In genomic region chr14:76957224-76957881, GRCh38 we compare ENCODE assay signal across 8 cellular contexts.
DNase-seq lines count a peak whose midpoint lies in the region; ATAC-seq, FAIRE-seq and TF ChIP-seq lines count a peak whose summit lies in the region.

No MANE protein-coding gene starts in this region.

- H3K27me3 ChIP-seq in PC-9 (ENCODE audit: insufficient read depth, low read depth): no peaks in the 10 kb centered on the region
- H3K27me3 ChIP-seq in H1 (replicated peaks in 1 of 4; ENCODE audit: control insufficient read depth in 3 of 4, extremely low read depth in 1 of 4, insufficient read depth in 3 of 4, low read length in 3 of 4): no peaks in the 10 kb centered on the region

- peak overlapping the region; percentile 99 for H2AK5ac ChIP-seq in H1 (ENCODE audit: low read depth, low read length)

- peak overlapping the region; percentile 5; the same call in 1 of the 2 replicates for H2BK15ac ChIP-seq in H1 (ENCODE audit: low read length)

- H3K27me3 Mint-ChIP-seq in progenitor cell of endocrine pancreas: no peaks in the 10 kb centered on the region

- ATAC-seq in HG02763 (IDR thresholded peaks at IDR 0.05; ENCODE audit: unreplicated experiment): no peak
- ATAC-seq in GM18520 (IDR thresholded peaks at IDR 0.05; ENCODE audit: unreplicated experiment): no peak

- peak overlapping the region; percentile 100 for H2BK12ac ChIP-seq in H1 (ENCODE audit: low read depth, low read length)

- TF ChIP-seq POLR2A in GM18526 (IDR thresholded peaks at IDR 0.05; ENCODE audit: extremely low read depth, insufficient read length) (peak; percentile 31), H1 (IDR thresholded peaks at IDR 0.05; ENCODE audit: control extremely low read depth in 1 of 2, low read depth in 2 of 2, low read length in 2 of 2) (no peak)

- H3K79me1 ChIP-seq in H1 (ENCODE audit: low read depth, low read length): no peaks in the 10 kb centered on the region

- H4K20me1 ChIP-seq in PC-9 (ENCODE audit: insufficient read depth): no peaks in the 10 kb centered on the region
- no peaks in the 10 kb centered on the region for H4K20me1 ChIP-seq in H1 (replicated peaks in 1 of 2; ENCODE audit: control insufficient read depth in 1 of 2, insufficient read depth in 2 of 2, low read length in 2 of 2)

- DNase-seq in PC-9 (peak; percentile 44 to 50), H1 (ENCODE audit: low read depth in 1 of 2, low spot score in 2 of 2) (no peak), progenitor cell of endocrine pancreas (ENCODE audit: low spot score, unreplicated experiment) (no peak), urothelium cell line (ENCODE audit: low spot score) (no peak), inferior parietal cortex (ENCODE audit: extremely low spot score) (no peak)

- no peak for TF ChIP-seq CTCF in PC-9 (conservative IDR thresholded peaks at IDR 0.05)
- no peak for TF ChIP-seq CTCF in H1 (IDR thresholded peaks at IDR 0.05; ENCODE audit: control extremely low read depth in 1 of 3, insufficient read depth in 1 of 3, low read depth in 1 of 3, low read length in 3 of 3)
- TF ChIP-seq CTCF in progenitor cell of endocrine pancreas (IDR thresholded peaks at IDR 0.05; ENCODE audit: unreplicated experiment): no peak

- H3K4me2 ChIP-seq in PC-9 (peak overlapping the region; percentile 77), H1 (ENCODE audit: insufficient read depth in 1 of 2, low read depth in 2 of 2, low read length in 2 of 2) (peak overlapping the region; percentile 37 to 74)

- H3K9me3 ChIP-seq in PC-9 (ENCODE audit: insufficient read depth, low read depth) (no peaks in the 10 kb centered on the region), H1 (ENCODE audit: insufficient read depth in 2 of 2, low read depth in 1 of 2, low read length in 1 of 2) (no peaks in the 10 kb centered on the region)

- peak overlapping the region; percentile 90 for H3K27ac ChIP-seq in PC-9
- H3K27ac ChIP-seq in H1 (ENCODE audit: low read depth, low read length): peak overlapping the region; percentile 22; the same call in 1 of the 2 replicates

- H3K36me3 ChIP-seq in PC-9 (ENCODE audit: low read depth): no peaks in the 10 kb centered on the region
- H3K36me3 ChIP-seq in H1 (ENCODE audit: control insufficient read depth in 2 of 4, insufficient read depth in 4 of 4, low read length in 3 of 4): no peaks in the 10 kb centered on the region

- peak overlapping the region; percentile 24 for H4K5ac ChIP-seq in H1 (ENCODE audit: insufficient read length, low read depth, low read length)

- peak overlapping the region; percentile 100 for H2BK5ac ChIP-seq in H1 (ENCODE audit: low read depth, low read length)

- peaks cover 87% of the 10 kb centered on the region for H3F3A ChIP-seq in PC-9 (ENCODE audit: insufficient read depth, low read depth)

- H3K18ac ChIP-seq in H1 (ENCODE audit: extremely low read depth, low read length): peak overlapping the region; percentile 96; the same call in 1 of the 2 replicates

- peak overlapping the region; percentile 39 for H3K56ac ChIP-seq in H1 (replicated peaks; ENCODE audit: insufficient read length, low read depth, low read length)

- CTCF ChIA-PET in PC-9 (lab: Charles Lee) (interaction anchor here (0.6 to 1.1 kb wide), 4 partner anchors 40 to 139 kb away, joined by 4 to 9 read pairs (median 5); no protein-coding TSS in a partner anchor), H1 (lab: Charles Lee; ENCODE audit: partially characterized antibody) (interaction anchor here (0.7 to 10.4 kb wide), 17 partner anchors 10 to 130 kb away, joined by 3 to 151 read pairs (median 5); no protein-coding TSS in a partner anchor)

- H3K14ac ChIP-seq in H1 (ENCODE audit: insufficient read length): no peak overlapping the region

- H3K23ac ChIP-seq in H1 (ENCODE audit: insufficient read length): no peak overlapping the region

- H2AFZ ChIP-seq in PC-9 (no peak overlapping the region), H1 (ENCODE audit: low read length) (no peak overlapping the region)

- BruUV-seq in PC-9 (replicated peaks; lab: Mats Ljungman, UMichigan): no TSS peak

- H3K4me3 ChIP-seq in PC-9 (no peak overlapping the region), H1 (ENCODE audit: extremely low read depth in 1 of 4, insufficient read depth in 2 of 4, low read depth in 3 of 4, low read length in 4 of 4) (peak overlapping the region in 1 of 4 experiments; percentile 48; a peak in 1 of 8 replicates)

- H3K4me1 Mint-ChIP-seq in progenitor cell of endocrine pancreas (ENCODE audit: low read depth): peaks cover 37% of the 10 kb centered on the region

- peak overlapping the region; percentile 99; the same call in 1 of the 2 replicates for H2BK20ac ChIP-seq in H1 (ENCODE audit: low read length)

- H3K4me1 ChIP-seq in PC-9 (replicated peaks; ENCODE audit: insufficient read depth) (peaks cover 95% of the 10 kb centered on the region), H1 (replicated peaks in 1 of 4; ENCODE audit: control insufficient read depth in 3 of 4, insufficient read depth in 4 of 4, low read length in 3 of 4) (peaks cover 38 to 52% (median 45%) of the 10 kb centered on the region in 4 experiments)

- FAIRE-seq in H1 (lab: Jason Lieb, UNC) (no peak), urothelium cell line (lab: Jason Lieb, UNC) (no peak)

- no peaks in the 10 kb centered on the region for H3K9me2 ChIP-seq in PC-9 (ENCODE audit: insufficient read depth)

- no peak for TF ChIP-seq EP300 in H1 (IDR thresholded peaks at IDR 0.05; ENCODE audit: borderline replicate concordance in 1 of 2, low read depth in 2 of 2, low read length in 2 of 2)

- H3K4ac ChIP-seq in H1 (replicated peaks; ENCODE audit: insufficient read length, low read depth, low read length): peak overlapping the region; percentile 89

- no peak overlapping the region for H4K8ac ChIP-seq in H1 (ENCODE audit: extremely low read depth, insufficient read depth, low read length)

- POLR2A ChIA-PET in PC-9 (lab: Charles Lee; ENCODE audit: unreplicated experiment): interaction anchor here (0.6 kb wide), 3 partner anchors 23 to 1498 kb away, joined by 3 to 16 read pairs (median 5); no protein-coding TSS in a partner anchor
- POLR2A ChIA-PET in H1 (lab: Charles Lee; ENCODE audit: partially characterized antibody): interaction anchor here (0.5 to 5.3 kb wide), 15 partner anchors 9 to 142 kb away, joined by 3 to 29 read pairs (median 4); partner anchors contain the start of gene IRF2BPL

- H3K79me2 ChIP-seq in PC-9 (ENCODE audit: low read depth) (0 out of 2 replicates have a peak, but pooled peaks cover 9% of the 10 kb centered on the region), H1 (ENCODE audit: control insufficient read depth in 1 of 2, insufficient read depth in 2 of 2, low read length in 2 of 2) (no peaks in the 10 kb centered on the region)

- TF ChIP-seq RAD21 in H1 (IDR thresholded peaks at IDR 0.05 in 1 of 2, conservative IDR thresholded peaks at IDR 0.05 in 1 of 2; ENCODE audit: low read depth in 2 of 2, low read length in 2 of 2): no peak

- H3K27ac Mint-ChIP-seq in progenitor cell of endocrine pancreas: peak overlapping the region; percentile 64

- no peaks in the 10 kb centered on the region for H3K9me3 Mint-ChIP-seq in progenitor cell of endocrine pancreas (ENCODE audit: low read depth)

- H3K4me3 Mint-ChIP-seq in progenitor cell of endocrine pancreas (ENCODE audit: low read depth): no peak overlapping the region

- intact Hi-C loops in PC-9 (cut with micrococcal nuclease; ENCODE audit: unreplicated experiment): no loop called here

- peak overlapping the region in 2 of 4 experiments; percentile 0 to 53; a peak in 4 of 7 replicates for H3K9ac ChIP-seq in H1 (replicated peaks in 1 of 4; ENCODE audit: extremely low read depth in 1 of 4, low read depth in 3 of 4, low read length in 3 of 4)

- H4K91ac ChIP-seq in H1 (replicated peaks; ENCODE audit: insufficient read length, low read length): peak overlapping the region; percentile 99

- no peaks in the 10 kb centered on the region for H3K36me3 Mint-ChIP-seq in progenitor cell of endocrine pancreas (ENCODE audit: insufficient read depth)

- peaks cover 3% of the 10 kb centered on the region for H3K23me2 ChIP-seq in H1 (ENCODE audit: low read depth, low read length)

- 36% methylated on average over 4 of the region's 4 CpGs; no CpG with 5 or more reads in 1 of the 2 experiments for WGBS in H1 (ENCODE audit: extremely low coverage in 1 of 2, insufficient coverage in 1 of 2, insufficient read length in 1 of 2, insufficient replicate concordance in 2 of 2, low coverage in 1 of 2, low lambda C conversion rate in 2 of 2, missing lambda C conversion rate in 1 of 2), 2 experiments

- peak overlapping the region; percentile 92 for H2BK120ac ChIP-seq in H1 (replicated peaks; ENCODE audit: low read depth, low read length)

TF ChIP-seq in H1, 55 proteins besides CTCF, POLR2A, EP300 and RAD21:
- TF ChIP-seq EGR1 (IDR thresholded peaks at IDR 0.05; ENCODE audit: borderline replicate concordance, low read depth, low read length) (no peak), MAFK (IDR thresholded peaks at IDR 0.05; ENCODE audit: low read depth, low read length) (no peak), BACH1 (IDR thresholded peaks at IDR 0.05; ENCODE audit: low read length) (0 out of 2 replicates have a peak, but pooled peaks have one; percentile 18)

Comparison
In these comparisons a context has a peak if more than half of its experiments do, and no peak if none do; other contexts are left out.
1. DNase-seq: peak in PC-9 (2 of 2); none in H1 (0 of 2), progenitor cell of endocrine pancreas (single experiment), urothelium cell line (single experiment) and inferior parietal cortex (single experiment).